In the genomic region with DNA sequence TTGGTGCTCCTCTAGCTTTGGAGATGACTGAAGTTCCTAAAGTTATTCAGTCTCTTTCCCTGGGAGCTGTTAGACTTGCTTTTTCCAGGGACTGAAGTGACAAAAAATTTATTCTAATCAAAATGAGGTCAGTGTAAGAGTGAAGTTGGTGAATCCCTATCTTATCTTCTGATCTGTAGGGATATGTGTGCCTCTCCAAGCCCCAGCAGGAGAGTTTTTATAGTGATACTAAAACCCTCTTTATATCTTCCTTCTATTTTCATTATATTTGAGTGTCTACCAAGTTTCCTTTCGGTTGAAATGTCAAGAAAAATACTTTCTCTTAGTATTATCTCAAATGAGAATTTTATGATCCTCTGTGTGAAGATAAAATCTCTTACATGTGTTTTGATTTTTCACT, we compare ENCODE assay signal across 25 cellular contexts.
"Had no signal": no experiment of that assay in that cellular context is flagged by ENCODE, and none has a peak within 500 bp of the region (broad histone marks: within the 10 kb centered on the region; RNA-seq: fewer than 3 reads in every experiment).

No MANE protein-coding gene starts in this region.

- H3K9me3 ChIP-seq: breast epithelium, esophagus squamous epithelium, gastrocnemius medialis, right lobe of liver, stomach, suprapubic skin, tibial nerve had no signal

- H3K27me3 ChIP-seq: breast epithelium, esophagus squamous epithelium, gastrocnemius medialis, right lobe of liver, stomach, suprapubic skin, tibial nerve had no signal

- ATAC-seq: gastrocnemius medialis, left cardiac atrium, right lobe of liver had no signal

- FAIRE-seq: islet of Langerhans, urothelium cell line had no signal

- H3K36me3 ChIP-seq: breast epithelium, esophagus squamous epithelium, gastrocnemius medialis, right lobe of liver, stomach, suprapubic skin, tibial nerve had no signal

- H3K27ac ChIP-seq: breast epithelium, esophagus squamous epithelium, right lobe of liver, stomach, suprapubic skin, tibial nerve had no signal

- H3K4me3 ChIP-seq: breast epithelium, esophagus squamous epithelium, gastrocnemius medialis, right lobe of liver, skin epidermis, stomach, suprapubic skin, tibial nerve had no signal

- DNase-seq: activated CD4-positive, alpha-beta memory T cell treated with anti-CD3 and anti-CD28 coated beads for 36 hours; activated CD4-positive, alpha-beta T cell treated with anti-CD3 and anti-CD28 coated beads for 4 hours; activated CD4-positive, CD25-positive, alpha-beta regulatory T cell; activated naive CD4-positive, alpha-beta T cell treated with Interleukin-2 at 50 U/mL for 16 hours; activated naive CD8-positive, alpha-beta T cell treated with anti-CD3 and anti-CD28 coated beads for 36 hours; activated T-cell treated with anti-CD3 and anti-CD28 coated beads, Interleukin-2, amount 50 U/mL, for 48 hours; amniotic stem cell; cerebellar nuclear complex; cortex of kidney; endodermal cell; esophagus squamous epithelium; gastrocnemius medialis; hypothalamus; left cardiac atrium; midbrain; right lobe of liver; stimulated activated CD4-positive, alpha-beta T cell treated with anti-CD3 and anti-CD28 coated beads, Interleukin-1b, Interleukin-23, amount 100 ng/mL, for 48 hours; stomach; T-helper 9 cell had no signal
